Comparison of ENCODE assay signal across 8 cellular contexts in the genomic region with DNA sequence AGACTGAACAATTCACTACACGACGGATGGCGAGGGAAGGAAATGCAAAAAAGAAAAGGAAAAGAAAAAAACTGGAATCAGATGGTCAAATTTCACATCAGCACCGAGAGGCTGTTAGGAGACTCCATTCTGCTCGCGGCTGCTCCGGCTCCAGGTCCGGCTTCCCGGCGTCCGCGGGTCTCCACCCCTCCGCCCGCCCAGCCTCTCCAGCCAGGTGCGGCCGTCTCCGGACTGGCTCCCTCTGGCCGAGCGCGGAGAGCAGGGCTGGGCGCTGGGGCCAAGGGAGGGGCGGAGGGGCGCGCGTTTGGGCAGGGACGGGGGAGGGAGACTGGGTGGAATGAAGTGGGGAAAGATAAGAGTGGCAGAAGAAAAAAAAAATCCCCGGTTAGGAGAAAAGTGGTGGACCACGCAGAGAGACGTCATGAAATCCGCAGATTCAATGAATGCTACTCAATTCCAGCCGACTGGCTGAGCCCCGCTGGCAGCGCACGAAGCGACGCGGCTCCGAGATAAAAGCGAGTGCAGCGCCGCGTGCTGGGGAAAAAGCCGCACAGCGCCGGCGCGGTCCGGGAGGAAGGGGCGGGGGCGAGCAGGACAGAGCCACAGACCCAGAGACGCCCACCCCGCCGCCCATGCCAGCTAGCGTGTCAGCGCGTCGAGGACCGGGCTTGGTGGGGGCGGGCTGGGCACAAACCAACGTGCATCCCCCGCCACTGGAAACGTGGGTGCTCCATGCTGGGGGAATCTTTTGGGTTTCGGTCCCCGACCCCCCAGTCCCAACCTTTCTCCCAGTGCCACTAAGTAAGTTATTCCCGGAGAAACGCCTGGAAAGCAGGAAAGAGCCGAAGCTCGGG. TPM values are rescaled to one million over a fixed set of nuclear protein-coding genes. Genes with fewer than 3 reads are reported as not detected.
A peak's percentile ranks its signal among the peaks of the same experiment; 100 is the strongest.
DNase-seq lines count a peak whose midpoint lies in the region; ATAC-seq and TF ChIP-seq lines count a peak whose summit lies in the region.

TSS of gene KCNJ6 (minus strand) at position 517 of the 854 bp plus-strand sequence. CDS start 75,775 bp downstream, outside the sequence.

- H3K27me3 Mint-ChIP-seq in CD14-positive monocyte (ENCODE audit: low read depth in 3 of 3) (peaks cover 52 to 78% (median 72%) of the 10 kb centered on the region in 3 donors), T-helper 17 cell (peaks cover 72% of the 10 kb centered on the region), progenitor cell of endocrine pancreas (peaks cover 69% of the 10 kb centered on the region)

- ATAC-seq in T-helper 17 cell (no peak), GM18511 (IDR thresholded peaks at IDR 0.05; ENCODE audit: unreplicated experiment) (no peak), HG03571 (IDR thresholded peaks at IDR 0.05; ENCODE audit: unreplicated experiment) (no peak), GM21381 (IDR thresholded peaks at IDR 0.05; ENCODE audit: unreplicated experiment) (no peak)

- intact Hi-C loops in CD14-positive monocyte (cut with micrococcal nuclease): loop anchor here (2.0 to 5.0 kb wide), 3 partner anchors 157 to 204 kb away; no protein-coding TSS in a partner anchor

- H3K4me3 Mint-ChIP-seq in CD14-positive monocyte (peak within 1 kb of the TSS in 1 of 2 donors; percentile 86), T-helper 17 cell (peak within 1 kb of the TSS; percentile 1), progenitor cell of endocrine pancreas (ENCODE audit: low read depth) (peak within 1 kb of the TSS; percentile 69)

- DNase-seq in CD14-positive monocyte (ENCODE audit: low spot score) (no peak), T-helper 17 cell (no peak), glomerular visceral epithelial cell (ENCODE audit: extremely low spot score) (peak; percentile 67), progenitor cell of endocrine pancreas (ENCODE audit: low spot score, unreplicated experiment) (peak; percentile 59)
- DNase-seq in Jurkat, Clone E6-1 (ENCODE audit: low read depth, low spot score): no peak

- H3K4me3 ChIP-seq in Jurkat, Clone E6-1 (ENCODE audit: low read length): peak within 1 kb of the TSS; percentile 20

- H3K27ac Mint-ChIP-seq in CD14-positive monocyte (no peak within 1 kb of the TSS), T-helper 17 cell (no peak within 1 kb of the TSS), progenitor cell of endocrine pancreas (peak within 1 kb of the TSS; percentile 33)

- H3K36me3 Mint-ChIP-seq in CD14-positive monocyte (peaks cover 0 to 7% of the 10 kb centered on the region in 2 donors), T-helper 17 cell (ENCODE audit: low read depth) (peaks cover 3% of the 10 kb centered on the region), progenitor cell of endocrine pancreas (ENCODE audit: insufficient read depth) (no peaks in the 10 kb centered on the region)

- H3K9me3 ChIP-seq in T-helper 17 cell (ENCODE audit: control insufficient read depth, low read length, poor library complexity, severe bottlenecking): no peaks in the 10 kb centered on the region

- peaks cover 0 to 14% (median 2%) of the 10 kb centered on the region in 7 donors for H3K9me3 Mint-ChIP-seq in CD14-positive monocyte
- no peaks in the 10 kb centered on the region for H3K9me3 Mint-ChIP-seq in progenitor cell of endocrine pancreas (ENCODE audit: low read depth)

- TF ChIP-seq CTCF in CD14-positive monocyte (IDR thresholded peaks at IDR 0.05) (peak; percentile 70), progenitor cell of endocrine pancreas (IDR thresholded peaks at IDR 0.05; ENCODE audit: unreplicated experiment) (peak; percentile 57)

- H3K4me1 Mint-ChIP-seq in CD14-positive monocyte (peaks cover 6% of the 10 kb centered on the region), T-helper 17 cell (peaks cover 6% of the 10 kb centered on the region), progenitor cell of endocrine pancreas (ENCODE audit: low read depth) (peaks cover 4% of the 10 kb centered on the region)

RNA-seq across cellular contexts. Expression of gene KCNJ6, which starts in this region (rescaled TPM):
- polyA plus RNA-seq in CD14-positive monocyte: not detected
- not detected for polyA plus RNA-seq in Jurkat, Clone E6-1 (2012; ENCODE audit: insufficient read depth, insufficient read length)
- total RNA-seq in T-helper 17 cell: not detected
- 3.3 TPM in 2 replicates for total RNA-seq in progenitor cell of endocrine pancreas

Comparison
In these comparisons a context has a peak if more than half of its experiments do, and no peak if none do; other contexts are left out.
1. DNase-seq: peak in glomerular visceral epithelial cell (single experiment) and progenitor cell of endocrine pancreas (single experiment); none in CD14-positive monocyte (single experiment), Jurkat, Clone E6-1 (single experiment) and T-helper 17 cell (0 of 3).